In genomic region chr1:88544166-88544565, GRCh38 we compare ENCODE assay signal across 25 cellular contexts.
"Had no signal": no experiment of that assay in that cellular context is flagged by ENCODE, and none has a peak within 500 bp of the region (broad histone marks: within the 10 kb centered on the region; RNA-seq: fewer than 3 reads in every experiment).

No MANE protein-coding gene starts in this region.

- H3K9me3 ChIP-seq: ascending aorta, colonic mucosa had no signal

- H3K4me3 Mint-ChIP-seq: activated CD4-positive, alpha-beta memory T cell treated with anti-CD3 and anti-CD28 coated beads for 36 hours; activated CD4-positive, alpha-beta T cell treated with anti-CD3 and anti-CD28 coated beads for 36 hours; activated CD4-positive, alpha-beta T cell treated with anti-CD3 and anti-CD28 coated beads, Interleukin-2, amount 10 ng/mL, durations not matched to agents 24 days and 14 days; activated CD8-positive, alpha-beta memory T cell treated with anti-CD3 and anti-CD28 coated beads, Interleukin-2, amount 10 ng/mL, durations not matched to agents 7 days and 5 days; activated CD8-positive, alpha-beta T cell treated with anti-CD3 and anti-CD28 coated beads, Interleukin-2, amount 10 ng/mL, durations not matched to agents 7 days and 5 days; activated naive CD4-positive, alpha-beta T cell treated with anti-CD3 and anti-CD28 coated beads for 36 hours; activated naive CD8-positive, alpha-beta T cell treated with anti-CD3 and anti-CD28 coated beads, Interleukin-2, amount 10 ng/mL, durations not matched to agents 7 days and 5 days; activated T-helper 1 cell treated with anti-CD3 and anti-CD28 coated beads, Interleukin-12 subunit alpha, Interleukin-12 subunit beta, Interleukin-2, Interleukin-4 antibody, amounts not matched to agents 30 ng/mL and 10 ng/mL and 1 ng/mL, durations not matched to agents 14 hours and 24 hours and 36 hours; brain had no signal

- H3K4me1 Mint-ChIP-seq: activated CD4-positive, alpha-beta T cell treated with anti-CD3 and anti-CD28 coated beads for 36 hours; activated CD4-positive, alpha-beta T cell treated with anti-CD3 and anti-CD28 coated beads, Interleukin-2, amount 10 ng/mL, durations not matched to agents 24 days and 14 days; activated CD8-positive, alpha-beta memory T cell treated with anti-CD3 and anti-CD28 coated beads, Interleukin-2, amount 10 ng/mL, durations not matched to agents 7 days and 5 days; activated naive CD8-positive, alpha-beta T cell treated with anti-CD3 and anti-CD28 coated beads, Interleukin-2, amount 10 ng/mL, durations not matched to agents 7 days and 5 days; brain had no signal

- H3K9me3 Mint-ChIP-seq: activated CD4-positive, alpha-beta memory T cell treated with anti-CD3 and anti-CD28 coated beads for 36 hours; activated CD4-positive, alpha-beta T cell treated with anti-CD3 and anti-CD28 coated beads, Interleukin-2, amount 10 ng/mL, durations not matched to agents 24 days and 14 days; activated naive CD4-positive, alpha-beta T cell treated with anti-CD3 and anti-CD28 coated beads for 36 hours; activated naive CD4-positive, alpha-beta T cell treated with anti-CD3 and anti-CD28 coated beads, Interleukin-2, amount 50 U/mL, for 72 hours; activated naive CD8-positive, alpha-beta T cell treated with anti-CD3 and anti-CD28 coated beads, Interleukin-2, amount 10 ng/mL, durations not matched to agents 7 days and 5 days; activated T-helper 1 cell treated with anti-CD3 and anti-CD28 coated beads, Interleukin-12 subunit alpha, Interleukin-12 subunit beta, Interleukin-2, Interleukin-4 antibody, amounts not matched to agents 30 ng/mL and 10 ng/mL and 1 ng/mL, durations not matched to agents 14 hours and 24 hours and 36 hours; activated T-helper 2 cell treated with anti-CD3 and anti-CD28 coated beads, Interferon-gamma antibody, Interleukin-2, Interleukin-4, amounts not matched to agents 10 μg/mL and 5 μg/mL and 100 μg/mL, durations not matched to agents 14 hours and 24 hours and 36 hours had no signal

- H3K27me3 Mint-ChIP-seq: activated CD4-positive, alpha-beta T cell treated with anti-CD3 and anti-CD28 coated beads, Interleukin-2, amount 10 ng/mL, durations not matched to agents 24 days and 14 days had no signal

- ATAC-seq: activated CD4-positive, alpha-beta T cell treated with anti-CD3 and anti-CD28 coated beads for 36 hours; activated CD8-positive, alpha-beta memory T cell treated with anti-CD3 and anti-CD28 coated beads, Interleukin-2, amount 10 ng/mL, durations not matched to agents 7 days and 5 days; activated CD8-positive, alpha-beta T cell treated with anti-CD3 and anti-CD28 coated beads, Interleukin-2, amount 10 ng/mL, durations not matched to agents 7 days and 5 days; activated naive CD4-positive, alpha-beta T cell treated with anti-CD3 and anti-CD28 coated beads, Interleukin-2, amount 50 U/mL, for 72 hours had no signal

- H3K27ac ChIP-seq: ascending aorta, colonic mucosa, epithelial cell of prostate had no signal

- DNase-seq: activated CD4-positive, alpha-beta memory T cell treated with anti-CD3 and anti-CD28 coated beads for 36 hours; activated CD4-positive, alpha-beta T cell treated with anti-CD3 and anti-CD28 coated beads for 36 hours; activated CD4-positive, alpha-beta T cell treated with anti-CD3 and anti-CD28 coated beads, Interleukin-2, amount 10 ng/mL, durations not matched to agents 24 days and 14 days; activated CD4-positive, CD25-positive, alpha-beta regulatory T cell; activated CD4-positive, CD25-positive, alpha-beta regulatory T cell treated with anti-CD3 and anti-CD28 coated beads, Interleukin-2, amount 50 U/mL, for 72 hours; activated CD8-positive, alpha-beta memory T cell treated with anti-CD3 and anti-CD28 coated beads, Interleukin-2, amount 10 ng/mL, durations not matched to agents 7 days and 5 days; activated CD8-positive, alpha-beta memory T cell treated with anti-CD3 and anti-CD28 coated beads, Interleukin-2, amount 50 U/mL, for 4 hours; activated CD8-positive, alpha-beta T cell treated with anti-CD3 and anti-CD28 coated beads, Interleukin-2, amount 10 ng/mL, durations not matched to agents 7 days and 5 days; activated effector memory CD4-positive, alpha-beta T cell treated with anti-CD3 and anti-CD28 coated beads, Interleukin-2, amount 50 U/mL, for 16 hours; activated naive CD4-positive, alpha-beta T cell treated with anti-CD3 and anti-CD28 coated beads for 36 hours; activated naive CD8-positive, alpha-beta T cell treated with anti-CD3 and anti-CD28 coated beads, Interleukin-2, amount 10 ng/mL, durations not matched to agents 7 days and 5 days; activated T-cell treated with anti-CD3 and anti-CD28 coated beads, Interleukin-2, amount 50 U/mL, for 1 hour; activated T-cell treated with anti-CD3 and anti-CD28 coated beads, Interleukin-2, amount 50 U/mL, for 48 hours; central memory CD4-positive, alpha-beta T cell; cerebellar nuclear complex; colonic mucosa; effector CD8-positive, alpha-beta T cell; foreskin fibroblast; T-helper 2 cell had no signal

- H3K4me3 ChIP-seq: ascending aorta, colonic mucosa had no signal

- H3K36me3 Mint-ChIP-seq: activated CD4-positive, alpha-beta memory T cell treated with anti-CD3 and anti-CD28 coated beads for 36 hours; activated CD8-positive, alpha-beta memory T cell treated with anti-CD3 and anti-CD28 coated beads, Interleukin-2, amount 10 ng/mL, durations not matched to agents 7 days and 5 days; activated naive CD4-positive, alpha-beta T cell treated with anti-CD3 and anti-CD28 coated beads, Interleukin-2, amount 50 U/mL, for 72 hours; activated naive CD8-positive, alpha-beta T cell treated with anti-CD3 and anti-CD28 coated beads, Interleukin-2, amount 10 ng/mL, durations not matched to agents 7 days and 5 days; brain had no signal

- H3K27me3 ChIP-seq: ascending aorta, colonic mucosa had no signal

- H3K27ac Mint-ChIP-seq: activated CD4-positive, alpha-beta memory T cell treated with anti-CD3 and anti-CD28 coated beads for 36 hours; activated CD4-positive, alpha-beta T cell treated with anti-CD3 and anti-CD28 coated beads for 36 hours; activated CD4-positive, alpha-beta T cell treated with anti-CD3 and anti-CD28 coated beads, Interleukin-2, amount 10 ng/mL, durations not matched to agents 24 days and 14 days; activated CD8-positive, alpha-beta memory T cell treated with anti-CD3 and anti-CD28 coated beads, Interleukin-2, amount 10 ng/mL, durations not matched to agents 7 days and 5 days; activated CD8-positive, alpha-beta T cell treated with anti-CD3 and anti-CD28 coated beads, Interleukin-2, amount 10 ng/mL, durations not matched to agents 7 days and 5 days; activated naive CD4-positive, alpha-beta T cell treated with anti-CD3 and anti-CD28 coated beads for 36 hours; activated naive CD8-positive, alpha-beta T cell treated with anti-CD3 and anti-CD28 coated beads, Interleukin-2, amount 10 ng/mL, durations not matched to agents 7 days and 5 days; activated T-helper 1 cell treated with anti-CD3 and anti-CD28 coated beads, Interleukin-12 subunit alpha, Interleukin-12 subunit beta, Interleukin-2, Interleukin-4 antibody, amounts not matched to agents 30 ng/mL and 10 ng/mL and 1 ng/mL, durations not matched to agents 14 hours and 24 hours and 36 hours; activated T-helper 2 cell treated with anti-CD3 and anti-CD28 coated beads, Interferon-gamma antibody, Interleukin-2, Interleukin-4, amounts not matched to agents 10 μg/mL and 5 μg/mL and 100 μg/mL, durations not matched to agents 14 hours and 24 hours and 36 hours had no signal

- H3K36me3 ChIP-seq: ascending aorta, colonic mucosa had no signal

- H3K4me1 ChIP-seq: ascending aorta, colonic mucosa had no signal
